Comparison of ENCODE assay signal across 27 cellular contexts in the genomic region with DNA sequence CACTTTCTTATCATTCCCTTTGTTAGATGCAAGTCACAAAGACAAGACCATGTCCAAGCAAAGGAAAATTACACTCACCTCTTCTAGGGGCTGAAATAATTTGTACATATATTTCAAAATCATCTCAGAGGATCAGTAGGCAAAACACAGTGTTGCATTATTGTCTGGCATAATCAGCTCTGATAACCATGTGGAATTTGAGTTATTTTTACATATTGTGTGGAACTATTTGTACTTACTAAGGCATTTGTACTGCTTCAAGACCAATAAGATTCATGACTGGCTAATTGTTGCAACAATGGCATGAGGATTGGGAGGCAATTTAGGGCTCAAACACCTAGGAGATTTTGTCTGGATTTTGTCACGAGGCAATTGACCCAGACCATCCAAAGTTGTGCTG.
DNase-seq lines count a peak whose midpoint lies in the region; ATAC-seq, FAIRE-seq and TF ChIP-seq lines count a peak whose summit lies in the region.
"Had no signal": no experiment of that assay in that cellular context is flagged by ENCODE, and none has a peak within 500 bp of the region (broad histone marks: within the 10 kb centered on the region; RNA-seq: fewer than 3 reads in every experiment).

No MANE protein-coding gene starts in this region.

- no peaks in the 10 kb centered on the region for H3K9me3 Mint-ChIP-seq in activated naive CD8-positive, alpha-beta T cell treated with anti-CD3 and anti-CD28 coated beads, Interleukin-2, amount 50 U/mL, for 24 hours

- H3K4me1 ChIP-seq in adipocyte (ENCODE audit: control insufficient read depth, insufficient read depth, low read length) (no peaks in the 10 kb centered on the region), left lung (no peaks in the 10 kb centered on the region)
- H3K4me1 ChIP-seq: BLaER1 treated with 17β-estradiol and CSF1 and Interleukin-3, amounts not matched to agents 10 nM and 100 nM; Caco-2 had no signal

- H3K36me3 ChIP-seq in adipocyte (ENCODE audit: control insufficient read depth, insufficient read depth, low read length, severe bottlenecking), result no peaks in the 10 kb centered on the region
- H3K36me3 ChIP-seq in left lung, result no peaks in the 10 kb centered on the region
- H3K36me3 ChIP-seq: BLaER1 treated with 17β-estradiol and CSF1 and Interleukin-3, amounts not matched to agents 10 nM and 100 nM had no signal

- FAIRE-seq in D721Med (lab: Jason Lieb, UNC), result peak; percentile 6
- FAIRE-seq: A204.1, GM12878, GM12892 had no signal

- DNase-seq in D721Med (ENCODE audit: insufficient read length, low spot score), result no peak
- DNase-seq in adipocyte (ENCODE audit: low read depth), result peak; percentile 34
- peak; percentile 1 for DNase-seq in fibroblast of pulmonary artery (ENCODE audit: low read depth)
- DNase-seq in retinal pigment epithelial cell (ENCODE audit: low read depth), result peak; percentile 25
- DNase-seq in left lung, result no peak
- DNase-seq in activated naive CD8-positive, alpha-beta T cell treated with anti-CD3 and anti-CD28 coated beads, Interleukin-2, amount 50 U/mL, for 24 hours, result no peak
- DNase-seq: 8988T; AML-193; Caco-2; Calu3; CD4-positive, alpha-beta T cell; CD8-positive, alpha-beta T cell; DMS 273 treated with DMSO at 0.1 percent for 48 hours; DMS153; DMS53; DMS79; DND-41; EL; GDM1 had no signal

- intact Hi-C loops in left lung (cut with DNase I), result no loop called here

- no peaks in the 10 kb centered on the region for H3K27me3 ChIP-seq in adipocyte (replicated peaks; ENCODE audit: control insufficient read depth, insufficient read depth, low read length)
- H3K27me3 ChIP-seq in left lung, result no peaks in the 10 kb centered on the region
- H3K27me3 ChIP-seq: BLaER1 treated with 17β-estradiol and CSF1 and Interleukin-3, amounts not matched to agents 10 nM and 100 nM had no signal

- H3K27ac ChIP-seq in left lung, result no peak overlapping the region
- H3K27ac ChIP-seq: BLaER1 treated with 17β-estradiol and CSF1 and Interleukin-3, amounts not matched to agents 10 nM and 100 nM; C4-2B had no signal

- H3K36me3 Mint-ChIP-seq in activated naive CD8-positive, alpha-beta T cell treated with anti-CD3 and anti-CD28 coated beads, Interleukin-2, amount 50 U/mL, for 24 hours (ENCODE audit: low read depth), result no peaks in the 10 kb centered on the region
- H3K36me3 Mint-ChIP-seq: CD8-positive, alpha-beta T cell had no signal

- H3K27me3 Mint-ChIP-seq in activated naive CD8-positive, alpha-beta T cell treated with anti-CD3 and anti-CD28 coated beads, Interleukin-2, amount 50 U/mL, for 24 hours, result no peaks in the 10 kb centered on the region
- H3K27me3 Mint-ChIP-seq: B cell; CD4-positive, alpha-beta T cell had no signal

- no peak overlapping the region for H3K4me3 Mint-ChIP-seq in activated naive CD8-positive, alpha-beta T cell treated with anti-CD3 and anti-CD28 coated beads, Interleukin-2, amount 50 U/mL, for 24 hours
- H3K4me3 Mint-ChIP-seq: B cell; CD4-positive, alpha-beta T cell; CD8-positive, alpha-beta T cell had no signal

- TF ChIP-seq CTCF in D721Med (IDR thresholded peaks at IDR 0.05; ENCODE audit: insufficient read depth, missing control alignments) (no peak), fibroblast of pulmonary artery (IDR thresholded peaks at IDR 0.05; ENCODE audit: low read length, missing control alignments) (no peak), retinal pigment epithelial cell (conservative IDR thresholded peaks at IDR 0.05; ENCODE audit: low read depth, low read length) (no peak), left lung (IDR thresholded peaks at IDR 0.05) (no peak)

- H3K27ac Mint-ChIP-seq in activated naive CD8-positive, alpha-beta T cell treated with anti-CD3 and anti-CD28 coated beads, Interleukin-2, amount 50 U/mL, for 24 hours, result no peak overlapping the region
- H3K27ac Mint-ChIP-seq: B cell; CD4-positive, alpha-beta T cell; CD8-positive, alpha-beta T cell had no signal

- H3K4me1 Mint-ChIP-seq in activated naive CD8-positive, alpha-beta T cell treated with anti-CD3 and anti-CD28 coated beads, Interleukin-2, amount 50 U/mL, for 24 hours, result no peaks in the 10 kb centered on the region
- H3K4me1 Mint-ChIP-seq: B cell had no signal

- H3K4me3 ChIP-seq in adipocyte (ENCODE audit: low read length) (no peak overlapping the region), fibroblast of pulmonary artery (replicated peaks; ENCODE audit: low read depth, low read length) (no peak overlapping the region), retinal pigment epithelial cell (ENCODE audit: low read length) (no peak overlapping the region), left lung (no peak overlapping the region)
- H3K4me3 ChIP-seq: BLaER1 treated with 17β-estradiol and CSF1 and Interleukin-3, amounts not matched to agents 10 nM and 100 nM; GM12878 had no signal

- no peak overlapping the region for H3K9ac ChIP-seq in adipocyte (ENCODE audit: low read length)
- H3K9ac ChIP-seq: BLaER1 treated with 17β-estradiol and CSF1 and Interleukin-3, amounts not matched to agents 10 nM and 100 nM had no signal

- no peak for ATAC-seq in left lung
- ATAC-seq in activated naive CD8-positive, alpha-beta T cell treated with anti-CD3 and anti-CD28 coated beads, Interleukin-2, amount 50 U/mL, for 24 hours, result no peak
- ATAC-seq in HG03460 (IDR thresholded peaks at IDR 0.05; ENCODE audit: unreplicated experiment), result no peak
- ATAC-seq in GM18498 (IDR thresholded peaks at IDR 0.05; ENCODE audit: unreplicated experiment), result no peak
- ATAC-seq: CD8-positive, alpha-beta T cell; GM12878 had no signal

- H3K9me3 ChIP-seq in adipocyte (ENCODE audit: control insufficient read depth, low read length) (no peaks in the 10 kb centered on the region), left lung (no peaks in the 10 kb centered on the region)
- H3K9me3 ChIP-seq: BLaER1 treated with 17β-estradiol and CSF1 and Interleukin-3, amounts not matched to agents 10 nM and 100 nM; Caco-2 had no signal

Comparison
In these comparisons a context has a peak if more than half of its experiments do, and no peak if none do; other contexts are left out.
1. DNase-seq: peak in adipocyte (single experiment), fibroblast of pulmonary artery (single experiment) and retinal pigment epithelial cell (single experiment); none in D721Med (single experiment), left lung (0 of 2) and activated naive CD8-positive, alpha-beta T cell treated with anti-CD3 and anti-CD28 coated beads, Interleukin-2, amount 50 U/mL, for 24 hours (single experiment).